In the genomic region with DNA sequence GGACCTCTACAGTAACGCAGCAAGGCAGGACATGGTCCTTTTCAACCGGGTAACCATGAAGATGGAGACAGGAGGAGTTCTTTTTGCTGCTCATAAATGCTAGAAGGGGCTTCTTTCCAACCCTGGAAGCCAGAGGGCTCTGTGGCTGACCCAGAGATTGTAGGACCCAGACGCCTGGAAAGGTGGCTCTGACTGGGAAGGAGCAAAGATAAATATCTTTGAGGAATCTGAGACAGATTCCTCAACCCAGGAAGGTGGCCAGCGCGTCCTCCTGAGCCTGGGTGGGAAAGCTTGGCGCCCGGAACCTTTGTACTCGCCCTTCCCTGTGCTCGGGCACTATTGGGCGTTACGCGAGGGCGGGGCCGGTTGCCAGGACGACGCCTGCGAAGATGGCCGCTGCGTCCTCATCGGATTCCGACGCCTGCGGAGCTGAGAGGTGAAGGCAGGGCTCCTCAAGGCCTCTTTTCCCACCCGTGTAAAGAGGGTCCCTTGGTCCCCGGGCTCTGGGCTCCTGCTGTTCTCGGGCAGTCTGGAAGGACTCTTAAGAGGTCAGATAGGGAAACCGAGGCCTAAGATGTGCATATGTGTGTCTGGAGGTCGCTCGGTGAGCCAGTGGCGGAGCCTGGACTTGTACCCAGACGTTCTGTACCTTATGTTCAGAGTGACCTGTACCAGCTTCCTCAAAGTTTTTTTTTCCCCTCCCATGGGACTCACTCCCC, we compare ENCODE assay signal across 1 cellular context.
TF ChIP-seq lines count a peak whose summit lies in the region.

A gene (plus strand): TSS at position 365 of the 719 bp plus-strand sequence. CDS start 25 bp downstream, at position 390.

TF ChIP-seq in K562, 482 proteins besides CTCF, POLR2A, EP300 and RAD21 (continued from another document and continues in another):
- TF ChIP-seq, protein P1, sequence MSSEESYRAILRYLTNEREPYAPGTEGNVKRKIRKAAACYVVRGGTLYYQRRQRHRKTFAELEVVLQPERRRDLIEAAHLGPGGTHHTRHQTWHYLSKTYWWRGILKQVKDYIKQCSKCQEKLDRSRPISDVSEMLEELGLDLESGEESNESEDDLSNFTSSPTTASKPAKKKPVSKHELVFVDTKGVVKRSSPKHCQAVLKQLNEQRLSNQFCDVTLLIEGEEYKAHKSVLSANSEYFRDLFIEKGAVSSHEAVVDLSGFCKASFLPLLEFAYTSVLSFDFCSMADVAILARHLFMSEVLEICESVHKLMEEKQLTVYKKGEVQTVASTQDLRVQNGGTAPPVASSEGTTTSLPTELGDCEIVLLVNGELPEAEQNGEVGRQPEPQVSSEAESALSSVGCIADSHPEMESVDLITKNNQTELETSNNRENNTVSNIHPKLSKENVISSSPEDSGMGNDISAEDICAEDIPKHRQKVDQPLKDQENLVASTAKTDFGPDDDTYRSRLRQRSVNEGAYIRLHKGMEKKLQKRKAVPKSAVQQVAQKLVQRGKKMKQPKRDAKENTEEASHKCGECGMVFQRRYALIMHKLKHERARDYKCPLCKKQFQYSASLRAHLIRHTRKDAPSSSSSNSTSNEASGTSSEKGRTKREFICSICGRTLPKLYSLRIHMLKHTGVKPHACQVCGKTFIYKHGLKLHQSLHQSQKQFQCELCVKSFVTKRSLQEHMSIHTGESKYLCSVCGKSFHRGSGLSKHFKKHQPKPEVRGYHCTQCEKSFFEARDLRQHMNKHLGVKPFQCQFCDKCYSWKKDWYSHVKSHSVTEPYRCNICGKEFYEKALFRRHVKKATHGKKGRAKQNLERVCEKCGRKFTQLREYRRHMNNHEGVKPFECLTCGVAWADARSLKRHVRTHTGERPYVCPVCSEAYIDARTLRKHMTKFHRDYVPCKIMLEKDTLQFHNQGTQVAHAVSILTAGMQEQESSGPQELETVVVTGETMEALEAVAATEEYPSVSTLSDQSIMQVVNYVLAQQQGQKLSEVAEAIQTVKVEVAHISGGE (CRISPR knock-in tag; IDR thresholded peaks at IDR 0.05) = peak; percentile 96 to 99 (median 99)
- TF ChIP-seq RBFOX2 (IDR thresholded peaks at IDR 0.05; ENCODE audit: low read depth, low read length) (peak; percentile 80), FOXK1 (CRISPR knock-in tag; IDR thresholded peaks at IDR 0.05; ENCODE audit: borderline replicate concordance) (no peak), HNRNPUL1 (IDR thresholded peaks at IDR 0.05; ENCODE audit: low read length) (no peak), HOXB6 (CRISPR knock-in tag; IDR thresholded peaks at IDR 0.05; ENCODE audit: borderline replicate concordance) (no peak), KDM4B (IDR thresholded peaks at IDR 0.05; ENCODE audit: borderline replicate concordance in 2 of 2, low read depth in 1 of 2) (no peak), ZNF41 (CRISPR knock-in tag; conservative IDR thresholded peaks at IDR 0.05) (no peak), KHSRP (IDR thresholded peaks at IDR 0.05) (no peak), NR2C2 (CRISPR knock-in tag; IDR thresholded peaks at IDR 0.05) (no peak; the same call in 1 of the 2 replicates), NR2C2 (tag; IDR thresholded peaks at IDR 0.05) (no peak; the same call in 1 of the 2 replicates), ZBTB17 (CRISPR knock-in tag; IDR thresholded peaks at IDR 0.05) (no peak; the same call in 1 of the 2 replicates), ZNF668 (CRISPR knock-in tag; IDR thresholded peaks at IDR 0.05) (no peak), EZH2 (IDR thresholded peaks at IDR 0.05; ENCODE audit: borderline replicate concordance, low read depth, low read length) (no peak), MYNN (IDR thresholded peaks at IDR 0.05) (no peak), MYNN (CRISPR knock-in tag; IDR thresholded peaks at IDR 0.05) (no peak), ZNF561 (CRISPR knock-in tag; conservative IDR thresholded peaks at IDR 0.05) (no peak), MTA3 (IDR thresholded peaks at IDR 0.05; ENCODE audit: borderline replicate concordance) (peak; percentile 61; the same call in 1 of the 2 replicates), CBX3 (IDR thresholded peaks at IDR 0.05; ENCODE audit: borderline replicate concordance in 1 of 2, low read length in 2 of 2) (peak in 1 of 2 experiments; percentile 60; a peak in 1 of 3 replicates), ZBTB8A (IDR thresholded peaks at IDR 0.05; ENCODE audit: partially characterized antibody) (no peak), ZNF124 (CRISPR knock-in tag; IDR thresholded peaks at IDR 0.05) (no peak), ZC3H4 (CRISPR knock-in tag; IDR thresholded peaks at IDR 0.05; ENCODE audit: borderline replicate concordance) (no peak), SNRNP70 (optimal IDR thresholded peaks at IDR 0.05; ENCODE audit: low read depth, low read length) (no peak), ZNF445 (CRISPR knock-in tag; IDR thresholded peaks at IDR 0.05; ENCODE audit: low read depth) (no peak)
- TF ChIP-seq, protein P2, sequence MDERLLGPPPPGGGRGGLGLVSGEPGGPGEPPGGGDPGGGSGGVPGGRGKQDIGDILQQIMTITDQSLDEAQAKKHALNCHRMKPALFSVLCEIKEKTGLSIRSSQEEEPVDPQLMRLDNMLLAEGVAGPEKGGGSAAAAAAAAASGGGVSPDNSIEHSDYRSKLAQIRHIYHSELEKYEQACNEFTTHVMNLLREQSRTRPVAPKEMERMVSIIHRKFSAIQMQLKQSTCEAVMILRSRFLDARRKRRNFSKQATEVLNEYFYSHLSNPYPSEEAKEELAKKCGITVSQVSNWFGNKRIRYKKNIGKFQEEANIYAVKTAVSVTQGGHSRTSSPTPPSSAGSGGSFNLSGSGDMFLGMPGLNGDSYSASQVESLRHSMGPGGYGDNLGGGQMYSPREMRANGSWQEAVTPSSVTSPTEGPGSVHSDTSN (CRISPR knock-in tag; IDR thresholded peaks at IDR 0.05; ENCODE audit: low read depth) = no peak
- TF ChIP-seq, protein P2 (tag; conservative IDR thresholded peaks at IDR 0.05; ENCODE audit: low read depth) = no peak
- TF ChIP-seq, protein P3, sequence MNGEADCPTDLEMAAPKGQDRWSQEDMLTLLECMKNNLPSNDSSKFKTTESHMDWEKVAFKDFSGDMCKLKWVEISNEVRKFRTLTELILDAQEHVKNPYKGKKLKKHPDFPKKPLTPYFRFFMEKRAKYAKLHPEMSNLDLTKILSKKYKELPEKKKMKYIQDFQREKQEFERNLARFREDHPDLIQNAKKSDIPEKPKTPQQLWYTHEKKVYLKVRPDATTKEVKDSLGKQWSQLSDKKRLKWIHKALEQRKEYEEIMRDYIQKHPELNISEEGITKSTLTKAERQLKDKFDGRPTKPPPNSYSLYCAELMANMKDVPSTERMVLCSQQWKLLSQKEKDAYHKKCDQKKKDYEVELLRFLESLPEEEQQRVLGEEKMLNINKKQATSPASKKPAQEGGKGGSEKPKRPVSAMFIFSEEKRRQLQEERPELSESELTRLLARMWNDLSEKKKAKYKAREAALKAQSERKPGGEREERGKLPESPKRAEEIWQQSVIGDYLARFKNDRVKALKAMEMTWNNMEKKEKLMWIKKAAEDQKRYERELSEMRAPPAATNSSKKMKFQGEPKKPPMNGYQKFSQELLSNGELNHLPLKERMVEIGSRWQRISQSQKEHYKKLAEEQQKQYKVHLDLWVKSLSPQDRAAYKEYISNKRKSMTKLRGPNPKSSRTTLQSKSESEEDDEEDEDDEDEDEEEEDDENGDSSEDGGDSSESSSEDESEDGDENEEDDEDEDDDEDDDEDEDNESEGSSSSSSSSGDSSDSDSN (IDR thresholded peaks at IDR 0.05; ENCODE audit: borderline replicate concordance in 1 of 2, low read depth in 2 of 2, low read length in 2 of 2) = no peak
- TF ChIP-seq, protein P4, sequence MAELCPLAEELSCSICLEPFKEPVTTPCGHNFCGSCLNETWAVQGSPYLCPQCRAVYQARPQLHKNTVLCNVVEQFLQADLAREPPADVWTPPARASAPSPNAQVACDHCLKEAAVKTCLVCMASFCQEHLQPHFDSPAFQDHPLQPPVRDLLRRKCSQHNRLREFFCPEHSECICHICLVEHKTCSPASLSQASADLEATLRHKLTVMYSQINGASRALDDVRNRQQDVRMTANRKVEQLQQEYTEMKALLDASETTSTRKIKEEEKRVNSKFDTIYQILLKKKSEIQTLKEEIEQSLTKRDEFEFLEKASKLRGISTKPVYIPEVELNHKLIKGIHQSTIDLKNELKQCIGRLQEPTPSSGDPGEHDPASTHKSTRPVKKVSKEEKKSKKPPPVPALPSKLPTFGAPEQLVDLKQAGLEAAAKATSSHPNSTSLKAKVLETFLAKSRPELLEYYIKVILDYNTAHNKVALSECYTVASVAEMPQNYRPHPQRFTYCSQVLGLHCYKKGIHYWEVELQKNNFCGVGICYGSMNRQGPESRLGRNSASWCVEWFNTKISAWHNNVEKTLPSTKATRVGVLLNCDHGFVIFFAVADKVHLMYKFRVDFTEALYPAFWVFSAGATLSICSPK (IDR thresholded peaks at IDR 0.05; ENCODE audit: borderline replicate concordance) = no peak
- TF ChIP-seq, protein P5, sequence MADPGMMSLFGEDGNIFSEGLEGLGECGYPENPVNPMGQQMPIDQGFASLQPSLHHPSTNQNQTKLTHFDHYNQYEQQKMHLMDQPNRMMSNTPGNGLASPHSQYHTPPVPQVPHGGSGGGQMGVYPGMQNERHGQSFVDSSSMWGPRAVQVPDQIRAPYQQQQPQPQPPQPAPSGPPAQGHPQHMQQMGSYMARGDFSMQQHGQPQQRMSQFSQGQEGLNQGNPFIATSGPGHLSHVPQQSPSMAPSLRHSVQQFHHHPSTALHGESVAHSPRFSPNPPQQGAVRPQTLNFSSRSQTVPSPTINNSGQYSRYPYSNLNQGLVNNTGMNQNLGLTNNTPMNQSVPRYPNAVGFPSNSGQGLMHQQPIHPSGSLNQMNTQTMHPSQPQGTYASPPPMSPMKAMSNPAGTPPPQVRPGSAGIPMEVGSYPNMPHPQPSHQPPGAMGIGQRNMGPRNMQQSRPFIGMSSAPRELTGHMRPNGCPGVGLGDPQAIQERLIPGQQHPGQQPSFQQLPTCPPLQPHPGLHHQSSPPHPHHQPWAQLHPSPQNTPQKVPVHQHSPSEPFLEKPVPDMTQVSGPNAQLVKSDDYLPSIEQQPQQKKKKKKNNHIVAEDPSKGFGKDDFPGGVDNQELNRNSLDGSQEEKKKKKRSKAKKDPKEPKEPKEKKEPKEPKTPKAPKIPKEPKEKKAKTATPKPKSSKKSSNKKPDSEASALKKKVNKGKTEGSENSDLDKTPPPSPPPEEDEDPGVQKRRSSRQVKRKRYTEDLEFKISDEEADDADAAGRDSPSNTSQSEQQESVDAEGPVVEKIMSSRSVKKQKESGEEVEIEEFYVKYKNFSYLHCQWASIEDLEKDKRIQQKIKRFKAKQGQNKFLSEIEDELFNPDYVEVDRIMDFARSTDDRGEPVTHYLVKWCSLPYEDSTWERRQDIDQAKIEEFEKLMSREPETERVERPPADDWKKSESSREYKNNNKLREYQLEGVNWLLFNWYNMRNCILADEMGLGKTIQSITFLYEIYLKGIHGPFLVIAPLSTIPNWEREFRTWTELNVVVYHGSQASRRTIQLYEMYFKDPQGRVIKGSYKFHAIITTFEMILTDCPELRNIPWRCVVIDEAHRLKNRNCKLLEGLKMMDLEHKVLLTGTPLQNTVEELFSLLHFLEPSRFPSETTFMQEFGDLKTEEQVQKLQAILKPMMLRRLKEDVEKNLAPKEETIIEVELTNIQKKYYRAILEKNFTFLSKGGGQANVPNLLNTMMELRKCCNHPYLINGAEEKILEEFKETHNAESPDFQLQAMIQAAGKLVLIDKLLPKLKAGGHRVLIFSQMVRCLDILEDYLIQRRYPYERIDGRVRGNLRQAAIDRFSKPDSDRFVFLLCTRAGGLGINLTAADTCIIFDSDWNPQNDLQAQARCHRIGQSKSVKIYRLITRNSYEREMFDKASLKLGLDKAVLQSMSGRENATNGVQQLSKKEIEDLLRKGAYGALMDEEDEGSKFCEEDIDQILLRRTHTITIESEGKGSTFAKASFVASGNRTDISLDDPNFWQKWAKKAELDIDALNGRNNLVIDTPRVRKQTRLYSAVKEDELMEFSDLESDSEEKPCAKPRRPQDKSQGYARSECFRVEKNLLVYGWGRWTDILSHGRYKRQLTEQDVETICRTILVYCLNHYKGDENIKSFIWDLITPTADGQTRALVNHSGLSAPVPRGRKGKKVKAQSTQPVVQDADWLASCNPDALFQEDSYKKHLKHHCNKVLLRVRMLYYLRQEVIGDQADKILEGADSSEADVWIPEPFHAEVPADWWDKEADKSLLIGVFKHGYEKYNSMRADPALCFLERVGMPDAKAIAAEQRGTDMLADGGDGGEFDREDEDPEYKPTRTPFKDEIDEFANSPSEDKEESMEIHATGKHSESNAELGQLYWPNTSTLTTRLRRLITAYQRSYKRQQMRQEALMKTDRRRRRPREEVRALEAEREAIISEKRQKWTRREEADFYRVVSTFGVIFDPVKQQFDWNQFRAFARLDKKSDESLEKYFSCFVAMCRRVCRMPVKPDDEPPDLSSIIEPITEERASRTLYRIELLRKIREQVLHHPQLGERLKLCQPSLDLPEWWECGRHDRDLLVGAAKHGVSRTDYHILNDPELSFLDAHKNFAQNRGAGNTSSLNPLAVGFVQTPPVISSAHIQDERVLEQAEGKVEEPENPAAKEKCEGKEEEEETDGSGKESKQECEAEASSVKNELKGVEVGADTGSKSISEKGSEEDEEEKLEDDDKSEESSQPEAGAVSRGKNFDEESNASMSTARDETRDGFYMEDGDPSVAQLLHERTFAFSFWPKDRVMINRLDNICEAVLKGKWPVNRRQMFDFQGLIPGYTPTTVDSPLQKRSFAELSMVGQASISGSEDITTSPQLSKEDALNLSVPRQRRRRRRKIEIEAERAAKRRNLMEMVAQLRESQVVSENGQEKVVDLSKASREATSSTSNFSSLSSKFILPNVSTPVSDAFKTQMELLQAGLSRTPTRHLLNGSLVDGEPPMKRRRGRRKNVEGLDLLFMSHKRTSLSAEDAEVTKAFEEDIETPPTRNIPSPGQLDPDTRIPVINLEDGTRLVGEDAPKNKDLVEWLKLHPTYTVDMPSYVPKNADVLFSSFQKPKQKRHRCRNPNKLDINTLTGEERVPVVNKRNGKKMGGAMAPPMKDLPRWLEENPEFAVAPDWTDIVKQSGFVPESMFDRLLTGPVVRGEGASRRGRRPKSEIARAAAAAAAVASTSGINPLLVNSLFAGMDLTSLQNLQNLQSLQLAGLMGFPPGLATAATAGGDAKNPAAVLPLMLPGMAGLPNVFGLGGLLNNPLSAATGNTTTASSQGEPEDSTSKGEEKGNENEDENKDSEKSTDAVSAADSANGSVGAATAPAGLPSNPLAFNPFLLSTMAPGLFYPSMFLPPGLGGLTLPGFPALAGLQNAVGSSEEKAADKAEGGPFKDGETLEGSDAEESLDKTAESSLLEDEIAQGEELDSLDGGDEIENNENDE (IDR thresholded peaks at IDR 0.05; ENCODE audit: low read depth, low read length) = no peak
- TF ChIP-seq, protein P6, sequence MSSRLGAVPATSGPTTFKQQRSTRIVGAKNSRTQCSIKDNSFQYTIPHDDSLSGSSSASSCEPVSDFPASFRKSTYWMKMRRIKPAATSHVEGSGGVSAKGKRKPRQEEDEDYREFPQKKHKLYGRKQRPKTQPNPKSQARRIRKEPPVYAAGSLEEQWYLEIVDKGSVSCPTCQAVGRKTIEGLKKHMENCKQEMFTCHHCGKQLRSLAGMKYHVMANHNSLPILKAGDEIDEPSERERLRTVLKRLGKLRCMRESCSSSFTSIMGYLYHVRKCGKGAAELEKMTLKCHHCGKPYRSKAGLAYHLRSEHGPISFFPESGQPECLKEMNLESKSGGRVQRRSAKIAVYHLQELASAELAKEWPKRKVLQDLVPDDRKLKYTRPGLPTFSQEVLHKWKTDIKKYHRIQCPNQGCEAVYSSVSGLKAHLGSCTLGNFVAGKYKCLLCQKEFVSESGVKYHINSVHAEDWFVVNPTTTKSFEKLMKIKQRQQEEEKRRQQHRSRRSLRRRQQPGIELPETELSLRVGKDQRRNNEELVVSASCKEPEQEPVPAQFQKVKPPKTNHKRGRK (tag; IDR thresholded peaks at IDR 0.05) = no peak
